8 cellular contexts compared by ENCODE assay signal in genomic region chr9:101119206-101119819, GRCh38.
DNase-seq lines count a peak whose midpoint lies in the region; ATAC-seq, FAIRE-seq and TF ChIP-seq lines count a peak whose summit lies in the region.

No MANE protein-coding gene starts in this region.

- in situ Hi-C loops in astrocyte of the cerebellum (cut with HindIII; ENCODE audit: low sequenced_read_pairs), result no loop called here

- ATAC-seq in GM19043 (IDR thresholded peaks at IDR 0.05; ENCODE audit: low read depth, unreplicated experiment) (peak; percentile 77), HG03103 (IDR thresholded peaks at IDR 0.05; ENCODE audit: low read depth, unreplicated experiment) (peak; percentile 73)
- ATAC-seq in activated CD4-positive, CD25-positive, alpha-beta regulatory T cell treated with anti-CD3 and anti-CD28 coated beads, Interleukin-2, amount 50 U/mL, for 24 hours, result no peak

- FAIRE-seq in urothelium cell line (lab: Jason Lieb, UNC), result no peak

- H3K4me3 ChIP-seq in astrocyte of the cerebellum (ENCODE audit: low read depth, low read length), result no peak overlapping the region

- peak; percentile 79 for TF ChIP-seq CTCF in astrocyte of the cerebellum (IDR thresholded peaks at IDR 0.05; ENCODE audit: low read depth, low read length, missing control alignments)

- DNase-seq in DMS153 treated with DMSO at 0.1 percent for 48 hours (lab: John Stamatoyannopoulos, UW; ENCODE audit: unreplicated experiment) (peak; percentile 80), NCI-H2196 (lab: John Stamatoyannopoulos, UW; ENCODE audit: unreplicated experiment) (peak; percentile 58), astrocyte of the cerebellum (ENCODE audit: low read depth) (no peak), kidney glomerular epithelial cell (lab: John Stamatoyannopoulos, UW) (peak; percentile 37), urothelium cell line (ENCODE audit: low spot score) (peak; percentile 48)

Comparison
In these comparisons a context has a peak if more than half of its experiments do, and no peak if none do; other contexts are left out.
1. ATAC-seq: peak in GM19043 (single experiment) and HG03103 (single experiment); none in activated CD4-positive, CD25-positive, alpha-beta regulatory T cell treated with anti-CD3 and anti-CD28 coated beads, Interleukin-2, amount 50 U/mL, for 24 hours (0 of 2).